ENCODE assay signal across 22 cellular contexts in the genomic region with DNA sequence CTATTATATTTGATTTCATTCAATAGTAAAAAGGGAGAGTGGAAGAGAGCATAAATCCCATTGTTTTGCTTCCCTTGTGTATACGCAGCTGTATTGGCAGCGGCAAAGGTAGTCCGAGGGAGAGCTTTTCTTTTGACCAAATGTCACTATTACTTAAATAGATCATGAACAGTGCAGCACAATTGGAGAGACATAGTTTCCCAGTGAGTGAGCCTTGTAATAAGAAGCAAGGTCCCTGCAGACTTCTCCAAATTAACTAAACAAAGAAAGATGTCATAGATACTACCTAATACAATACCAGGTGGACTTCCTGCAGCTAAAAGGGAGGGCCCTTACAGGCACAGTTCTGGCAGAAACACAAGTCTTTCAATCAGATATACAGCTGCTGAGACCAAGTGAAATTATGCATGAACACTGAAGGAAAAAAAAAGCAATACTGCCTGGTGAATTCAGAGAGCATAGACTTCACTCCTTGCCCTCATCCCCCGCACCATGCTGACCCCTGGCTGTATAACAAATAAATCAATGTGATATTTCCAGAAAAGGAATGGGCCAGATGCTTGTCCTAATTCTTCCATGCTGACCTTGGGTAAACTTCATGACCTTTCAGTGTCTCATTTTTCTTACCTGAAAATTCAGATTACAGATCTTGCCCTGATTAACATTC.
DNase-seq lines count a peak whose midpoint lies in the region; ATAC-seq and TF ChIP-seq lines count a peak whose summit lies in the region.
"Had no signal": no experiment of that assay in that cellular context is flagged by ENCODE, and none has a peak within 500 bp of the region (broad histone marks: within the 10 kb centered on the region; RNA-seq: fewer than 3 reads in every experiment).

No MANE protein-coding gene starts in this region.

- H3K36me3 ChIP-seq in neuronal stem cell (replicated peaks in 1 of 2; ENCODE audit: control insufficient read depth in 2 of 2, insufficient read depth in 2 of 2, low read length in 2 of 2), result no peaks in the 10 kb centered on the region
- H3K36me3 ChIP-seq: Peyer's patch, upper lobe of left lung had no signal

- peak overlapping the region; percentile 54 for H2AFZ ChIP-seq in neuronal stem cell (ENCODE audit: low read length)

- no peaks in the 10 kb centered on the region for H3K36me3 Mint-ChIP-seq in stimulated activated effector memory CD8-positive, alpha-beta T cell treated with anti-CD3 and anti-CD28 coated beads, Interleukin-12 subunit alpha, Interleukin-12 subunit beta, amount 100 ng/mL, for 72 hours
- no peaks in the 10 kb centered on the region for H3K36me3 Mint-ChIP-seq in activated naive CD8-positive, alpha-beta T cell treated with anti-CD3 and anti-CD28 coated beads, Interleukin-2, amount 50 U/mL, for 24 hours (ENCODE audit: low read depth)

- no peak for ATAC-seq in stimulated activated effector memory CD8-positive, alpha-beta T cell treated with anti-CD3 and anti-CD28 coated beads, Interleukin-12 subunit alpha, Interleukin-12 subunit beta, amount 100 ng/mL, for 72 hours
- ATAC-seq in activated naive CD8-positive, alpha-beta T cell treated with anti-CD3 and anti-CD28 coated beads, Interleukin-2, amount 50 U/mL, for 24 hours, result no peak
- ATAC-seq: esophagus mucosa; left cardiac atrium; mucosa of descending colon; stimulated activated naive CD8-positive, alpha-beta T cell treated with anti-CD3 and anti-CD28 coated beads, Interleukin-15, Interleukin-2, amounts not matched to agents 100 U/mL and 50 U/mL, for 24 hours had no signal

- H3K18ac ChIP-seq in neuronal stem cell (ENCODE audit: low read length), result no peak overlapping the region

- H2BK5ac ChIP-seq in neuronal stem cell (ENCODE audit: low read length), result no peak overlapping the region

- no peaks in the 10 kb centered on the region for H3K4me1 Mint-ChIP-seq in stimulated activated effector memory CD8-positive, alpha-beta T cell treated with anti-CD3 and anti-CD28 coated beads, Interleukin-12 subunit alpha, Interleukin-12 subunit beta, amount 100 ng/mL, for 72 hours
- no peaks in the 10 kb centered on the region for H3K4me1 Mint-ChIP-seq in activated naive CD8-positive, alpha-beta T cell treated with anti-CD3 and anti-CD28 coated beads, Interleukin-2, amount 50 U/mL, for 24 hours

- H3K79me1 ChIP-seq in neuronal stem cell (ENCODE audit: low read depth, low read length), result no peaks in the 10 kb centered on the region

- no peak overlapping the region for H3K27ac ChIP-seq in neuronal stem cell (replicated peaks; ENCODE audit: low read length)
- H3K27ac ChIP-seq: Peyer's patch, upper lobe of left lung, VCaP had no signal

- TF ChIP-seq CTCF in choroid plexus epithelial cell (conservative IDR thresholded peaks at IDR 0.05; ENCODE audit: low read depth, low read length), result no peak

- no peak overlapping the region for H3K4ac ChIP-seq in neuronal stem cell (ENCODE audit: low read length)

- no peak overlapping the region for H3K23ac ChIP-seq in neuronal stem cell (ENCODE audit: low read depth, low read length, poor library complexity)

- no peaks in the 10 kb centered on the region for H3K27me3 Mint-ChIP-seq in activated naive CD8-positive, alpha-beta T cell treated with anti-CD3 and anti-CD28 coated beads, Interleukin-2, amount 50 U/mL, for 24 hours

- peak; percentile 22 for DNase-seq in NCI-H1436 (lab: John Stamatoyannopoulos, UW)
- DNase-seq in NCI-H1436 treated with DMSO at 0.1 percent for 48 hours (lab: John Stamatoyannopoulos, UW), result no peak
- peak; percentile 93 for DNase-seq in NCI-H345 treated with DMSO at 0.1 percent for 48 hours (lab: John Stamatoyannopoulos, UW; ENCODE audit: unreplicated experiment)
- DNase-seq in choroid plexus epithelial cell (ENCODE audit: low read depth), result peak; percentile 5
- peak; percentile 5 for DNase-seq in neuronal stem cell (ENCODE audit: low spot score)
- no peak for DNase-seq in stimulated activated effector memory CD8-positive, alpha-beta T cell treated with anti-CD3 and anti-CD28 coated beads, Interleukin-12 subunit alpha, Interleukin-12 subunit beta, amount 100 ng/mL, for 72 hours (ENCODE audit: low spot score in 2 of 2)
- no peak for DNase-seq in epidermal melanocyte (ENCODE audit: insufficient read length, low spot score)
- no peak for DNase-seq in activated naive CD8-positive, alpha-beta T cell treated with anti-CD3 and anti-CD28 coated beads, Interleukin-2, amount 50 U/mL, for 24 hours
- DNase-seq: activated CD8-positive, alpha-beta memory T cell treated with anti-CD3 and anti-CD28 coated beads for 24 hours; cortex of kidney; hypothalamus; Kasumi-1; left cardiac atrium; mucosa of descending colon; NCI-H446 treated with DMSO at 0.1 percent for 48 hours; Peyer's patch; stimulated activated naive CD8-positive, alpha-beta T cell treated with anti-CD3 and anti-CD28 coated beads, Interleukin-15, Interleukin-2, amounts not matched to agents 100 U/mL and 50 U/mL, for 24 hours; SW 1271; upper lobe of left lung had no signal

- no peak overlapping the region for H3K4me2 ChIP-seq in neuronal stem cell (ENCODE audit: insufficient read depth, low read length, poor library complexity, severe bottlenecking)
- H3K4me2 ChIP-seq: smooth muscle cell had no signal

- H3K14ac ChIP-seq in neuronal stem cell (ENCODE audit: low read length), result no peak overlapping the region

- H3K9me3 Mint-ChIP-seq in stimulated activated effector memory CD8-positive, alpha-beta T cell treated with anti-CD3 and anti-CD28 coated beads, Interleukin-12 subunit alpha, Interleukin-12 subunit beta, amount 100 ng/mL, for 72 hours, result peaks cover 14% of the 10 kb centered on the region
- H3K9me3 Mint-ChIP-seq in activated naive CD8-positive, alpha-beta T cell treated with anti-CD3 and anti-CD28 coated beads, Interleukin-2, amount 50 U/mL, for 24 hours, result peaks cover 7% of the 10 kb centered on the region

- no peak overlapping the region for H2BK15ac ChIP-seq in neuronal stem cell (ENCODE audit: low read length)

- H3K9me3 ChIP-seq in neuronal stem cell (replicated peaks in 1 of 2; ENCODE audit: control insufficient read depth in 2 of 2, insufficient read depth in 1 of 2, low read depth in 1 of 2, low read length in 2 of 2), result no peaks in the 10 kb centered on the region
- H3K9me3 ChIP-seq: Peyer's patch, upper lobe of left lung had no signal

- peaks cover 6 to 9% of the 10 kb centered on the region in 2 donors for H3K4me1 ChIP-seq in neuronal stem cell (ENCODE audit: control insufficient read depth in 2 of 2, insufficient read depth in 1 of 2, low read depth in 1 of 2, low read length in 2 of 2)
- H3K4me1 ChIP-seq: Peyer's patch, upper lobe of left lung had no signal

- H3K9ac ChIP-seq in neuronal stem cell (ENCODE audit: low read depth, low read length, poor library complexity), result no peak overlapping the region

- H3K4me3 ChIP-seq in choroid plexus epithelial cell (ENCODE audit: low read depth, low read length) (no peak overlapping the region), neuronal stem cell (ENCODE audit: low read length in 2 of 2) (no peak overlapping the region)
- H3K4me3 ChIP-seq: mucosa of descending colon, Peyer's patch, smooth muscle cell, upper lobe of left lung had no signal

- H3K27me3 ChIP-seq in neuronal stem cell (ENCODE audit: control insufficient read depth in 3 of 3, insufficient read depth in 3 of 3, low read depth in 1 of 3, low read length in 3 of 3), result no peaks in the 10 kb centered on the region
- H3K27me3 ChIP-seq: Peyer's patch, upper lobe of left lung had no signal

- whole genome bisulfite sequencing in neuronal stem cell (ENCODE audit: extremely low coverage in 2 of 2, insufficient read length in 2 of 2, insufficient replicate concordance in 1 of 2), 2 donors, result no CpG with 5 or more reads among the region's 4 CpGs

- no peak overlapping the region for H2AK5ac ChIP-seq in neuronal stem cell (ENCODE audit: low read depth, low read length)

- no peak overlapping the region for H3K27ac Mint-ChIP-seq in stimulated activated effector memory CD8-positive, alpha-beta T cell treated with anti-CD3 and anti-CD28 coated beads, Interleukin-12 subunit alpha, Interleukin-12 subunit beta, amount 100 ng/mL, for 72 hours
- no peak overlapping the region for H3K27ac Mint-ChIP-seq in activated naive CD8-positive, alpha-beta T cell treated with anti-CD3 and anti-CD28 coated beads, Interleukin-2, amount 50 U/mL, for 24 hours

- no peak overlapping the region for H2BK120ac ChIP-seq in neuronal stem cell (ENCODE audit: low read depth, low read length)

- no peak overlapping the region for H3K4me3 Mint-ChIP-seq in stimulated activated effector memory CD8-positive, alpha-beta T cell treated with anti-CD3 and anti-CD28 coated beads, Interleukin-12 subunit alpha, Interleukin-12 subunit beta, amount 100 ng/mL, for 72 hours
- H3K4me3 Mint-ChIP-seq in activated naive CD8-positive, alpha-beta T cell treated with anti-CD3 and anti-CD28 coated beads, Interleukin-2, amount 50 U/mL, for 24 hours, result no peak overlapping the region

- no peak overlapping the region for H4K91ac ChIP-seq in neuronal stem cell (ENCODE audit: low read depth, low read length, poor library complexity)

- no peak overlapping the region for H4K8ac ChIP-seq in neuronal stem cell (ENCODE audit: low read depth, low read length)

- H2BK12ac ChIP-seq in neuronal stem cell (ENCODE audit: low read length), result no peak overlapping the region

Comparison
In these comparisons a context has a peak if more than half of its experiments do, and no peak if none do; other contexts are left out.
1. DNase-seq: peak in NCI-H1436 (single experiment), NCI-H345 treated with DMSO at 0.1 percent for 48 hours (single experiment), choroid plexus epithelial cell (single experiment) and neuronal stem cell (single experiment); none in NCI-H1436 treated with DMSO at 0.1 percent for 48 hours (single experiment), stimulated activated effector memory CD8-positive, alpha-beta T cell treated with anti-CD3 and anti-CD28 coated beads, Interleukin-12 subunit alpha, Interleukin-12 subunit beta, amount 100 ng/mL, for 72 hours (0 of 2), epidermal melanocyte (single experiment) and activated naive CD8-positive, alpha-beta T cell treated with anti-CD3 and anti-CD28 coated beads, Interleukin-2, amount 50 U/mL, for 24 hours (single experiment).